Comparison of ENCODE assay signal across 23 cellular contexts in the genomic region with DNA sequence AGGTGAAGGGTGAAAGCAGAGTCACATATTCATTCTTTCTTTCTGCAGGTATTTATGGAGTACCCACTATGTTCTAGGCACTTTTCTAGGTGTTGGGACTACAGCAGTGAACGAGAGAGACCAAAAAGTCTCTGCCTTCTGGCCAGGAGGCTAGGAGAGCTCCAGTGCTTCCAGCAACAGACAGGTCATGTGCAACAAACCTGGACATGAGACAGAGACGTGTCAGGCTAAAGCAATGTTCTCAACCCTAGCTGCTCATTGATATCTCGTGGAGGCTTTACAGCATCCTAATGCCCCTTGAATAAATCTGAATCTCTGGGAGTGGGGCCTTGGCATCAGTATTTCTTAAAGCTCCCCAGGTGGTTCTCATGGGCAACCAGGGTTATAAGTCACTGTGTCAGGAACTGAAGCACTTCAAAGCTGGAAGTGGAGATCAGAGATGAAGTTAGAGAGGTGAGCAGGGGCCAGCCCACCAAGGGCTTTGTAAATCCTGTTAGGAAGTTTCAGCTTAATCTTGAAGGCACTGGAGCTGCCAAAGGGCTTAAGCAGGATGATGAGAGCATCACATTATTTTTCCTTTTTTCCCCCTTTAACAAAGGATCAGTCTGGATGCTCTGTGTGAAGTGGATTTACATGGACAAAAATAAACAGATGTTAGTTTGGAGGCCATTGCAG. TPM values are rescaled to one million over a fixed set of nuclear protein-coding genes. Genes with fewer than 3 reads are reported as not detected.
"Had no signal": no experiment of that assay in that cellular context is flagged by ENCODE, and none has a peak within 500 bp of the region (broad histone marks: within the 10 kb centered on the region; RNA-seq: fewer than 3 reads in every experiment).

No MANE protein-coding gene starts in this region.

- H3K27ac ChIP-seq: adrenal gland had no signal

- H3K36me3 ChIP-seq: adrenal gland, MG63 had no signal

- H3K27me3 ChIP-seq: adrenal gland, MG63 had no signal

- H3K4me3 Mint-ChIP-seq: activated CD4-positive, alpha-beta memory T cell treated with anti-CD3 and anti-CD28 coated beads for 36 hours; activated CD4-positive, alpha-beta T cell treated with anti-CD3 and anti-CD28 coated beads, Interleukin-2, amount 10 ng/mL, durations not matched to agents 7 days and 5 days; activated naive CD4-positive, alpha-beta T cell treated with anti-CD3 and anti-CD28 coated beads, Interleukin-2, amount 10 ng/mL, durations not matched to agents 7 days and 5 days; activated naive CD8-positive, alpha-beta T cell treated with anti-CD3 and anti-CD28 coated beads, Interleukin-2, amount 10 ng/mL, durations not matched to agents 7 days and 5 days; activated T-cell treated with anti-CD3 and anti-CD28 coated beads, Interleukin-2, amount 50 U/mL, for 4 hours; T-helper 17 cell had no signal

- FAIRE-seq: TTC549 had no signal

- DNase-seq: activated CD4-positive, alpha-beta memory T cell treated with anti-CD3 and anti-CD28 coated beads for 36 hours; activated CD4-positive, alpha-beta T cell treated with anti-CD3 and anti-CD28 coated beads, Interleukin-2, amount 10 ng/mL, durations not matched to agents 7 days and 5 days; activated CD4-positive, CD25-positive, alpha-beta regulatory T cell; activated CD8-positive, alpha-beta memory T cell treated with anti-CD3 and anti-CD28 coated beads for 24 hours; activated gamma-delta T cell; activated naive CD4-positive, alpha-beta T cell treated with anti-CD3 and anti-CD28 coated beads, Interleukin-2, amount 10 ng/mL, durations not matched to agents 7 days and 5 days; activated naive CD8-positive, alpha-beta T cell treated with anti-CD3 and anti-CD28 coated beads, Interleukin-2, amount 10 ng/mL, durations not matched to agents 7 days and 5 days; activated T-cell treated with anti-CD3 and anti-CD28 coated beads, Interleukin-2, amount 50 U/mL, for 4 hours; adrenal gland; anterior cingulate cortex; MG63; MV-4-11; NCI-H1436 treated with DMSO at 0.1 percent for 48 hours; NCI-H187; NCI-H2081 treated with DMSO at 0.1 percent for 48 hours; NCI-H446 treated with DMSO at 0.1 percent for 48 hours; NCI-H524 treated with DMSO at 0.1 percent for 48 hours; NCI-H748 treated with DMSO at 0.1 percent for 48 hours; SIG-M5; T-helper 17 cell; T-helper 9 cell had no signal

- H3K27me3 Mint-ChIP-seq: activated CD4-positive, alpha-beta memory T cell treated with anti-CD3 and anti-CD28 coated beads for 36 hours; activated CD4-positive, alpha-beta T cell treated with anti-CD3 and anti-CD28 coated beads, Interleukin-2, amount 10 ng/mL, durations not matched to agents 7 days and 5 days; activated naive CD4-positive, alpha-beta T cell treated with anti-CD3 and anti-CD28 coated beads, Interleukin-2, amount 10 ng/mL, durations not matched to agents 7 days and 5 days; activated naive CD8-positive, alpha-beta T cell treated with anti-CD3 and anti-CD28 coated beads, Interleukin-2, amount 10 ng/mL, durations not matched to agents 7 days and 5 days; T-helper 17 cell had no signal

- H3K4me3 ChIP-seq: adrenal gland, MG63 had no signal

- H3K27ac Mint-ChIP-seq: activated CD4-positive, alpha-beta memory T cell treated with anti-CD3 and anti-CD28 coated beads for 36 hours; activated CD4-positive, alpha-beta T cell treated with anti-CD3 and anti-CD28 coated beads, Interleukin-2, amount 10 ng/mL, durations not matched to agents 7 days and 5 days; activated naive CD4-positive, alpha-beta T cell treated with anti-CD3 and anti-CD28 coated beads, Interleukin-2, amount 10 ng/mL, durations not matched to agents 7 days and 5 days had no signal

- H3K9me3 ChIP-seq: adrenal gland, MG63 had no signal

- H3K9me3 Mint-ChIP-seq: activated CD4-positive, alpha-beta memory T cell treated with anti-CD3 and anti-CD28 coated beads for 36 hours; activated CD4-positive, alpha-beta T cell treated with anti-CD3 and anti-CD28 coated beads, Interleukin-2, amount 10 ng/mL, durations not matched to agents 7 days and 5 days; activated naive CD4-positive, alpha-beta T cell treated with anti-CD3 and anti-CD28 coated beads, Interleukin-2, amount 10 ng/mL, durations not matched to agents 7 days and 5 days; activated naive CD8-positive, alpha-beta T cell treated with anti-CD3 and anti-CD28 coated beads, Interleukin-2, amount 10 ng/mL, durations not matched to agents 7 days and 5 days; activated T-cell treated with anti-CD3 and anti-CD28 coated beads, Interleukin-2, amount 50 U/mL, for 4 hours had no signal

- ATAC-seq: activated T-cell treated with anti-CD3 and anti-CD28 coated beads, Interleukin-2, amount 50 U/mL, for 4 hours; T-helper 17 cell had no signal

RNA-seq across cellular contexts. Expression of a gene that starts 36.5 kb away (rescaled TPM):
- total RNA-seq: activated CD4-positive, alpha-beta memory T cell treated with anti-CD3 and anti-CD28 coated beads for 36 hours; activated CD4-positive, alpha-beta T cell treated with anti-CD3 and anti-CD28 coated beads, Interleukin-2, amount 10 ng/mL, durations not matched to agents 7 days and 5 days; OCI-LY7; T-helper 17 cell had no signal
